In genomic region chr17:81154016-81154415, GRCh38 we compare ENCODE assay signal across 11 cellular contexts. TPM values are rescaled to one million over a fixed set of nuclear protein-coding genes. Genes with fewer than 3 reads are reported as not detected.
"Had no signal": no experiment of that assay in that cellular context is flagged by ENCODE, and none has a peak within 500 bp of the region (broad histone marks: within the 10 kb centered on the region; RNA-seq: fewer than 3 reads in every experiment).

No MANE protein-coding gene starts in this region.

RNA-seq across cellular contexts. Expression of gene PVALEF, which starts 11.3 kb away (rescaled TPM):
- total RNA-seq: activated CD4-positive, alpha-beta T cell treated with anti-CD3 and anti-CD28 coated beads for 36 hours; activated CD4-positive, alpha-beta T cell treated with anti-CD3 and anti-CD28 coated beads, Interleukin-2, amount 10 ng/mL, durations not matched to agents 7 days and 5 days; activated CD8-positive, alpha-beta T cell treated with anti-CD3 and anti-CD28 coated beads, Interleukin-2, amount 10 ng/mL, durations not matched to agents 7 days and 5 days; activated naive CD4-positive, alpha-beta T cell treated with anti-CD3 and anti-CD28 coated beads for 36 hours; activated naive CD4-positive, alpha-beta T cell treated with anti-CD3 and anti-CD28 coated beads, Interleukin-2, amount 50 U/mL, for 72 hours; adrenal gland; bronchial epithelial cell; SK-MEL-5; T-cell; T-helper 17 cell; WTC11 had no signal
